Comparison of ENCODE assay signal across 26 cellular contexts in the genomic region with DNA sequence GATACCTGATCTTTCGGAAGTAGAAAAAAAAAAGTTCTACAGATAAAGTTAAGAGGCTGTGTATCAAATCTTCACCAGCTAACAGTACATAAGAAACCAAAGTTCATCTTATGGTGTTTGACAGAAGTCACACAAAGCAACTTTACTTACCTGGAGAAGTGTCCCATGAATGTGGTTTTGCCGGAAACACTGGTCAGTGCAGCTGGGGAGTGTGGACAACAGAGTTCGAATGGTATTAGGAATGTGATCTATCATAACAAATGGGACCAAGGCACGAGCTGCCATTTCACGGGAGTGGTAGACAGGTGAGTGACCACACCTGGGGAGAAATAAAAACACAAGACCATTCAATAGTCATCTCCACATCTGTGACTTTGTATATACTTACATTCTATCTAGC.
A peak's percentile ranks its signal among the peaks of the same experiment; 100 is the strongest.
DNase-seq lines count a peak whose midpoint lies in the region; ATAC-seq and TF ChIP-seq lines count a peak whose summit lies in the region.
"Had no signal": no experiment of that assay in that cellular context is flagged by ENCODE, and none has a peak within 500 bp of the region (broad histone marks: within the 10 kb centered on the region; RNA-seq: fewer than 3 reads in every experiment).

No MANE protein-coding gene starts in this region.

- TF ChIP-seq EP300 in gastroesophageal sphincter (IDR thresholded peaks at IDR 0.05) (no peak), sigmoid colon (IDR thresholded peaks at IDR 0.05) (no peak)

- no peaks in the 10 kb centered on the region for H3K27me3 Mint-ChIP-seq in activated CD4-positive, alpha-beta T cell treated with anti-CD3 and anti-CD28 coated beads, Interleukin-2, amount 10 ng/mL, durations not matched to agents 24 days and 14 days
- H3K27me3 Mint-ChIP-seq: CD8-positive, alpha-beta memory T cell had no signal

- no peaks in the 10 kb centered on the region for H3K9me2 ChIP-seq in MM.1S (replicated peaks; ENCODE audit: insufficient read depth, low read length)

- TF ChIP-seq POLR2A in gastroesophageal sphincter (IDR thresholded peaks at IDR 0.05): no peak
- TF ChIP-seq POLR2A in sigmoid colon (IDR thresholded peaks at IDR 0.05): no peak
- no peak for TF ChIP-seq POLR2A in vagina (IDR thresholded peaks at IDR 0.05)

- H3K4me1 ChIP-seq in gastroesophageal sphincter (peaks cover 11 to 79% (median 14%) of the 10 kb centered on the region in 3 donors), sigmoid colon (peaks cover 0 to 51% (median 31%) of the 10 kb centered on the region in 4 donors), vagina (peaks cover 38% of the 10 kb centered on the region), MM.1S (ENCODE audit: low read length) (peaks cover 24% of the 10 kb centered on the region)

- no peak overlapping the region for H3K4me3 Mint-ChIP-seq in activated CD4-positive, alpha-beta T cell treated with anti-CD3 and anti-CD28 coated beads, Interleukin-2, amount 10 ng/mL, durations not matched to agents 24 days and 14 days
- H3K4me3 Mint-ChIP-seq: CD14-positive monocyte; CD8-positive, alpha-beta memory T cell; GM23338; H9 had no signal

- H3K4me3 ChIP-seq in gastroesophageal sphincter (no peak overlapping the region), sigmoid colon (no peak overlapping the region), vagina (no peak overlapping the region), MM.1S (ENCODE audit: low read length) (no peak overlapping the region)
- H3K4me3 ChIP-seq: GM23338, SJSA1 had no signal

- 83 to 100% methylated on average over 3 to 5 of the region's 5 CpGs for WGBS in gastroesophageal sphincter (ENCODE audit: low coverage in 1 of 2), 2 donors
- WGBS in sigmoid colon, 2 donors: 95 to 96% methylated on average over 5 of the region's 5 CpGs

- H3K79me2 ChIP-seq in MM.1S (ENCODE audit: low read length): no peaks in the 10 kb centered on the region

- no peak overlapping the region for H3K27ac Mint-ChIP-seq in activated CD4-positive, alpha-beta T cell treated with anti-CD3 and anti-CD28 coated beads, Interleukin-2, amount 10 ng/mL, durations not matched to agents 24 days and 14 days
- H3K27ac Mint-ChIP-seq: CD14-positive monocyte, H9 had no signal

- peaks cover 13% of the 10 kb centered on the region for H3F3A ChIP-seq in MM.1S (ENCODE audit: insufficient read depth, low read length)

- H3K27me3 ChIP-seq in gastroesophageal sphincter (no peaks in the 10 kb centered on the region), sigmoid colon (no peaks in the 10 kb centered on the region), vagina (no peaks in the 10 kb centered on the region), MM.1S (replicated peaks; ENCODE audit: insufficient read depth, low read length) (no peaks in the 10 kb centered on the region)
- H3K27me3 ChIP-seq: BE2C, SJSA1 had no signal

- DNase-seq in activated CD4-positive, alpha-beta T cell treated with anti-CD3 and anti-CD28 coated beads, Interleukin-2, amount 10 ng/mL, durations not matched to agents 24 days and 14 days: peak; percentile 48
- no peak for DNase-seq in activated CD4-positive, alpha-beta T cell treated with anti-CD3 and anti-CD28 coated beads for 48 hours
- no peak for DNase-seq in sigmoid colon
- no peak for DNase-seq in vagina (ENCODE audit: extremely low spot score in 2 of 2)
- DNase-seq in MM.1S: no peak
- no peak for DNase-seq in Ammon's horn (ENCODE audit: low spot score)
- DNase-seq: BE2C; Calu3; CD8-positive, alpha-beta memory T cell; DMS79 treated with DMSO at 0.1 percent for 48 hours; H9; KG1; NCI-H1048; NCI-H1417; NCI-H1694; NCI-H2029 treated with DMSO at 0.1 percent for 48 hours; NCI-H446 treated with DMSO at 0.1 percent for 48 hours; NCI-H526 treated with DMSO at 0.1 percent for 48 hours; Right ventricle myocardium superior; RPMI8226 had no signal

- TF ChIP-seq CTCF in gastroesophageal sphincter (IDR thresholded peaks at IDR 0.05): no peak
- TF ChIP-seq CTCF in sigmoid colon (IDR thresholded peaks at IDR 0.05): no peak
- no peak for TF ChIP-seq CTCF in vagina (IDR thresholded peaks at IDR 0.05)
- TF ChIP-seq CTCF in MM.1S (IDR thresholded peaks at IDR 0.05; ENCODE audit: low read length): no peak

- peaks cover 12% of the 10 kb centered on the region for H3K4me1 Mint-ChIP-seq in activated CD4-positive, alpha-beta T cell treated with anti-CD3 and anti-CD28 coated beads, Interleukin-2, amount 10 ng/mL, durations not matched to agents 24 days and 14 days

- intact Hi-C loops in activated CD4-positive, alpha-beta T cell treated with anti-CD3 and anti-CD28 coated beads, Interleukin-2, amount 10 ng/mL, durations not matched to agents 24 days and 14 days (cut with micrococcal nuclease): no loop called here
- intact Hi-C loops in sigmoid colon (cut with DNase I) (loop anchor here (5.0 kb wide), 1 partner anchor 51 kb away; no protein-coding TSS in a partner anchor), vagina (cut with DNase I) (no loop called here)

- no peaks in the 10 kb centered on the region for H3K9me3 ChIP-seq in gastroesophageal sphincter
- H3K9me3 ChIP-seq in sigmoid colon: no peaks in the 10 kb centered on the region
- no peaks in the 10 kb centered on the region for H3K9me3 ChIP-seq in vagina
- H3K9me3 ChIP-seq in MM.1S (replicated peaks; ENCODE audit: insufficient read depth, low read length): no peaks in the 10 kb centered on the region
- H3K9me3 ChIP-seq: BE2C, SJSA1 had no signal

- no peak overlapping the region for H3K4me2 ChIP-seq in MM.1S (ENCODE audit: low read depth, low read length)
- H3K4me2 ChIP-seq: GM23338 had no signal

- H3K36me3 Mint-ChIP-seq in activated CD4-positive, alpha-beta T cell treated with anti-CD3 and anti-CD28 coated beads, Interleukin-2, amount 10 ng/mL, durations not matched to agents 24 days and 14 days (ENCODE audit: low read depth): peaks cover 46% of the 10 kb centered on the region

- peak overlapping the region; percentile 26 to 85 (median 55) for H3K27ac ChIP-seq in gastroesophageal sphincter
- H3K27ac ChIP-seq in sigmoid colon: peak overlapping the region; percentile 4 to 84 (median 77)
- H3K27ac ChIP-seq in vagina: peak overlapping the region; percentile 63
- H3K27ac ChIP-seq in MM.1S (ENCODE audit: low read length): no peak overlapping the region
- H3K27ac ChIP-seq: 22Rv1, SJSA1 had no signal

- no peaks in the 10 kb centered on the region for H3K9me3 Mint-ChIP-seq in activated CD4-positive, alpha-beta T cell treated with anti-CD3 and anti-CD28 coated beads, Interleukin-2, amount 10 ng/mL, durations not matched to agents 24 days and 14 days
- H3K9me3 Mint-ChIP-seq: CD8-positive, alpha-beta memory T cell; GM23338; H9 had no signal

- ATAC-seq in gastroesophageal sphincter (no peak), GM19351 (IDR thresholded peaks at IDR 0.05; ENCODE audit: unreplicated experiment) (no peak)
- ATAC-seq: GM23338 had no signal

- H3K36me3 ChIP-seq in gastroesophageal sphincter: no peaks in the 10 kb centered on the region
- H3K36me3 ChIP-seq in sigmoid colon: no peaks in the 10 kb centered on the region
- no peaks in the 10 kb centered on the region for H3K36me3 ChIP-seq in vagina
- H3K36me3 ChIP-seq in MM.1S (replicated peaks; ENCODE audit: insufficient read depth, low read length): no peaks in the 10 kb centered on the region

- H4K20me1 ChIP-seq in MM.1S (ENCODE audit: insufficient read depth, low read length): no peaks in the 10 kb centered on the region

- H3K9ac ChIP-seq in MM.1S (ENCODE audit: low read length): no peak overlapping the region

- no peak overlapping the region for H2AFZ ChIP-seq in MM.1S (ENCODE audit: low read length)
- H2AFZ ChIP-seq: GM23338 had no signal
